1 cellular context compared by ENCODE assay signal in genomic region chr10:21534611-21535493, GRCh38.
A peak's percentile ranks its signal among the peaks of the same experiment; 100 is the strongest.
TF ChIP-seq lines count a peak whose summit lies in the region.

No MANE protein-coding gene starts in this region.

TF ChIP-seq in HEK293, 187 proteins besides CTCF, POLR2A, EP300 and RAD21 (continued from another document and continues in another):
- no peak for TF ChIP-seq ZNF433 (tag by site-specific recombination; IDR thresholded peaks at IDR 0.05; ENCODE audit: low read depth)
- TF ChIP-seq ZNF155 (tag by site-specific recombination; IDR thresholded peaks at IDR 0.05): no peak
- no peak for TF ChIP-seq ZNF174 (tag by site-specific recombination; IDR thresholded peaks at IDR 0.05)
- TF ChIP-seq MEIS1 (CRISPR knock-in tag; IDR thresholded peaks at IDR 0.05; ENCODE audit: borderline replicate concordance): no peak
- no peak for TF ChIP-seq ZNF777 (tag by site-specific recombination; IDR thresholded peaks at IDR 0.05; ENCODE audit: borderline replicate concordance)
- TF ChIP-seq ZNF600 (tag by site-specific recombination; IDR thresholded peaks at IDR 0.05): peak; percentile 42; the same call in 1 of the 2 replicates
- peak; percentile 44; the same call in 1 of the 2 replicates for TF ChIP-seq YY2 (tag by site-specific recombination; IDR thresholded peaks at IDR 0.05)
- TF ChIP-seq ZNF114 (tag by site-specific recombination; IDR thresholded peaks at IDR 0.05): no peak
- TF ChIP-seq ZNF394 (tag by site-specific recombination; IDR thresholded peaks at IDR 0.05; ENCODE audit: borderline replicate concordance): no peak
- TF ChIP-seq ZNF221 (tag by site-specific recombination; IDR thresholded peaks at IDR 0.05; ENCODE audit: borderline replicate concordance): no peak
- TF ChIP-seq GLIS2 (tag by site-specific recombination; IDR thresholded peaks at IDR 0.05): peak; percentile 81
- TF ChIP-seq KLF9 (tag by site-specific recombination; IDR thresholded peaks at IDR 0.05; ENCODE audit: low read depth): peak; percentile 12; the same call in 1 of the 2 replicates
- TF ChIP-seq ZNF169 (tag by site-specific recombination; IDR thresholded peaks at IDR 0.05): no peak
- no peak for TF ChIP-seq ZNF175 (tag by site-specific recombination; IDR thresholded peaks at IDR 0.05)
- TF ChIP-seq ZNF157 (tag by site-specific recombination; IDR thresholded peaks at IDR 0.05): no peak
- no peak for TF ChIP-seq PBX3 (CRISPR knock-in tag; IDR thresholded peaks at IDR 0.05)
- no peak for TF ChIP-seq HOXD13 (CRISPR knock-in tag; IDR thresholded peaks at IDR 0.05; ENCODE audit: borderline replicate concordance)
- TF ChIP-seq ZNF571 (tag by site-specific recombination; IDR thresholded peaks at IDR 0.05): no peak
- no peak for TF ChIP-seq ZNF639 (tag by site-specific recombination; IDR thresholded peaks at IDR 0.05)
- TF ChIP-seq ZNF133 (tag by site-specific recombination; IDR thresholded peaks at IDR 0.05): no peak
- 0 out of 2 replicates have a peak, but pooled peaks have one; percentile 36 for TF ChIP-seq ZNF501 (tag by site-specific recombination; IDR thresholded peaks at IDR 0.05)
- peak; percentile 31; the same call in 1 of the 2 replicates for TF ChIP-seq ZEB2 (tag by site-specific recombination; IDR thresholded peaks at IDR 0.05)
- TF ChIP-seq, protein P1, sequence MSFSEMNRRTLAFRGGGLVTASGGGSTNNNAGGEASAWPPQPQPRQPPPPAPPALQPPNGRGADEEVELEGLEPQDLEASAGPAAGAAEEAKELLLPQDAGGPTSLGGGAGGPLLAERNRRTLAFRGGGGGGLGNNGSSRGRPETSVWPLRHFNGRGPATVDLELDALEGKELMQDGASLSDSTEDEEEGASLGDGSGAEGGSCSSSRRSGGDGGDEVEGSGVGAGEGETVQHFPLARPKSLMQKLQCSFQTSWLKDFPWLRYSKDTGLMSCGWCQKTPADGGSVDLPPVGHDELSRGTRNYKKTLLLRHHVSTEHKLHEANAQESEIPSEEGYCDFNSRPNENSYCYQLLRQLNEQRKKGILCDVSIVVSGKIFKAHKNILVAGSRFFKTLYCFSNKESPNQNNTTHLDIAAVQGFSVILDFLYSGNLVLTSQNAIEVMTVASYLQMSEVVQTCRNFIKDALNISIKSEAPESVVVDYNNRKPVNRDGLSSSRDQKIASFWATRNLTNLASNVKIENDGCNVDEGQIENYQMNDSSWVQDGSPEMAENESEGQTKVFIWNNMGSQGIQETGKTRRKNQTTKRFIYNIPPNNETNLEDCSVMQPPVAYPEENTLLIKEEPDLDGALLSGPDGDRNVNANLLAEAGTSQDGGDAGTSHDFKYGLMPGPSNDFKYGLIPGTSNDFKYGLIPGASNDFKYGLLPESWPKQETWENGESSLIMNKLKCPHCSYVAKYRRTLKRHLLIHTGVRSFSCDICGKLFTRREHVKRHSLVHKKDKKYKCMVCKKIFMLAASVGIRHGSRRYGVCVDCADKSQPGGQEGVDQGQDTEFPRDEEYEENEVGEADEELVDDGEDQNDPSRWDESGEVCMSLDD (tag by site-specific recombination; IDR thresholded peaks at IDR 0.05): peak; percentile 62; the same call in 1 of the 2 replicates
- TF ChIP-seq ZNF645 (tag by site-specific recombination; IDR thresholded peaks at IDR 0.05): no peak
- TF ChIP-seq KLF1 (tag by site-specific recombination; IDR thresholded peaks at IDR 0.05): peak; percentile 71
- TF ChIP-seq, protein P2, sequence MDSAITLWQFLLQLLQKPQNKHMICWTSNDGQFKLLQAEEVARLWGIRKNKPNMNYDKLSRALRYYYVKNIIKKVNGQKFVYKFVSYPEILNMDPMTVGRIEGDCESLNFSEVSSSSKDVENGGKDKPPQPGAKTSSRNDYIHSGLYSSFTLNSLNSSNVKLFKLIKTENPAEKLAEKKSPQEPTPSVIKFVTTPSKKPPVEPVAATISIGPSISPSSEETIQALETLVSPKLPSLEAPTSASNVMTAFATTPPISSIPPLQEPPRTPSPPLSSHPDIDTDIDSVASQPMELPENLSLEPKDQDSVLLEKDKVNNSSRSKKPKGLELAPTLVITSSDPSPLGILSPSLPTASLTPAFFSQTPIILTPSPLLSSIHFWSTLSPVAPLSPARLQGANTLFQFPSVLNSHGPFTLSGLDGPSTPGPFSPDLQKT (IDR thresholded peaks at IDR 0.05; ENCODE audit: borderline replicate concordance, low read depth, low read length): no peak
- TF ChIP-seq ZNF664 (tag by site-specific recombination; IDR thresholded peaks at IDR 0.05): no peak
- TF ChIP-seq ZBTB17 (tag by site-specific recombination; IDR thresholded peaks at IDR 0.05): no peak
- TF ChIP-seq, protein P3, sequence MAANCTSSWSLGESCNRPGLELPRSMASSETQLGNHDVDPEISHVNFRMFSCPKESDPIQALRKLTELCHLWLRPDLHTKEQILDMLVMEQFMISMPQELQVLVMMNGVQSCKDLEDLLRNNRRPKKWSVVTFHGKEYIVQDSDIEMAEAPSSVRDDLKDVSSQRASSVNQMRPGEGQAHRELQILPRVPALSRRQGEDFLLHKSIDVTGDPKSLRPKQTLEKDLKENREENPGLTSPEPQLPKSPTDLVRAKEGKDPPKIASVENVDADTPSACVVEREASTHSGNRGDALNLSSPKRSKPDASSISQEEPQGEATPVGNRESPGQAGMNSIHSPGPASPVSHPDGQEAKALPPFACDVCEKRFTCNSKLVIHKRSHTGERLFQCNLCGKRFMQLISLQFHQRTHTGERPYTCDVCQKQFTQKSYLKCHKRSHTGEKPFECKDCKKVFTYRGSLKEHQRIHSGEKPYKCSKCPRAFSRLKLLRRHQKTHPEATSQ (tag by site-specific recombination; IDR thresholded peaks at IDR 0.05): no peak
- no peak for TF ChIP-seq SETDB1 (IDR thresholded peaks at IDR 0.05; ENCODE audit: insufficient read length, low read length)
- TF ChIP-seq GLI4 (tag by site-specific recombination; IDR thresholded peaks at IDR 0.05): no peak
- peak; percentile 17; the same call in 1 of the 2 replicates for TF ChIP-seq OSR2 (tag by site-specific recombination; IDR thresholded peaks at IDR 0.05)
- TF ChIP-seq YY1 (tag by site-specific recombination; IDR thresholded peaks at IDR 0.05): no peak
- no peak for TF ChIP-seq ZNF214 (tag by site-specific recombination; IDR thresholded peaks at IDR 0.05; ENCODE audit: borderline replicate concordance)
- no peak for TF ChIP-seq ZFP69B (tag by site-specific recombination; IDR thresholded peaks at IDR 0.05)
- TF ChIP-seq ZNF548 (tag by site-specific recombination; IDR thresholded peaks at IDR 0.05): no peak
- TF ChIP-seq ZNF76 (tag by site-specific recombination; IDR thresholded peaks at IDR 0.05; ENCODE audit: borderline replicate concordance, low read depth): peak; percentile 53; the same call in 1 of the 2 replicates
- TF ChIP-seq ZNF112 (tag by site-specific recombination; IDR thresholded peaks at IDR 0.05): no peak
- TF ChIP-seq, protein P4, sequence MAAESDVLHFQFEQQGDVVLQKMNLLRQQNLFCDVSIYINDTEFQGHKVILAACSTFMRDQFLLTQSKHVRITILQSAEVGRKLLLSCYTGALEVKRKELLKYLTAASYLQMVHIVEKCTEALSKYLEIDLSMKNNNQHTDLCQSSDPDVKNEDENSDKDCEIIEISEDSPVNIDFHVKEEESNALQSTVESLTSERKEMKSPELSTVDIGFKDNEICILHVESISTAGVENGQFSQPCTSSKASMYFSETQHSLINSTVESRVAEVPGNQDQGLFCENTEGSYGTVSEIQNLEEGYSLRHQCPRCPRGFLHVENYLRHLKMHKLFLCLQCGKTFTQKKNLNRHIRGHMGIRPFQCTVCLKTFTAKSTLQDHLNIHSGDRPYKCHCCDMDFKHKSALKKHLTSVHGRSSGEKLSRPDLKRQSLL (tag by site-specific recombination; IDR thresholded peaks at IDR 0.05): no peak
- TF ChIP-seq ZNF23 (tag by site-specific recombination; IDR thresholded peaks at IDR 0.05; ENCODE audit: borderline replicate concordance): no peak
- TF ChIP-seq ZNF692 (tag by site-specific recombination; IDR thresholded peaks at IDR 0.05): peak; percentile 40; the same call in 1 of the 2 replicates
- TF ChIP-seq, protein P5, sequence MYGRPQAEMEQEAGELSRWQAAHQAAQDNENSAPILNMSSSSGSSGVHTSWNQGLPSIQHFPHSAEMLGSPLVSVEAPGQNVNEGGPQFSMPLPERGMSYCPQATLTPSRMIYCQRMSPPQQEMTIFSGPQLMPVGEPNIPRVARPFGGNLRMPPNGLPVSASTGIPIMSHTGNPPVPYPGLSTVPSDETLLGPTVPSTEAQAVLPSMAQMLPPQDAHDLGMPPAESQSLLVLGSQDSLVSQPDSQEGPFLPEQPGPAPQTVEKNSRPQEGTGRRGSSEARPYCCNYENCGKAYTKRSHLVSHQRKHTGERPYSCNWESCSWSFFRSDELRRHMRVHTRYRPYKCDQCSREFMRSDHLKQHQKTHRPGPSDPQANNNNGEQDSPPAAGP (tag by site-specific recombination; IDR thresholded peaks at IDR 0.05): peak; percentile 64; the same call in 1 of the 2 replicates
- no peak for TF ChIP-seq ZNF354C (tag by site-specific recombination; IDR thresholded peaks at IDR 0.05; ENCODE audit: borderline replicate concordance, low read depth)
- TF ChIP-seq ZNF366 (tag by site-specific recombination; conservative IDR thresholded peaks at IDR 0.05): no peak
- TF ChIP-seq ZNF747 (tag by site-specific recombination; IDR thresholded peaks at IDR 0.05): no peak
- TF ChIP-seq GLIS1 (tag by site-specific recombination; IDR thresholded peaks at IDR 0.05): peak; percentile 38; the same call in 1 of the 2 replicates
- TF ChIP-seq ZBTB8A (tag by site-specific recombination; IDR thresholded peaks at IDR 0.05): peak; percentile 88
- TF ChIP-seq, protein P6, sequence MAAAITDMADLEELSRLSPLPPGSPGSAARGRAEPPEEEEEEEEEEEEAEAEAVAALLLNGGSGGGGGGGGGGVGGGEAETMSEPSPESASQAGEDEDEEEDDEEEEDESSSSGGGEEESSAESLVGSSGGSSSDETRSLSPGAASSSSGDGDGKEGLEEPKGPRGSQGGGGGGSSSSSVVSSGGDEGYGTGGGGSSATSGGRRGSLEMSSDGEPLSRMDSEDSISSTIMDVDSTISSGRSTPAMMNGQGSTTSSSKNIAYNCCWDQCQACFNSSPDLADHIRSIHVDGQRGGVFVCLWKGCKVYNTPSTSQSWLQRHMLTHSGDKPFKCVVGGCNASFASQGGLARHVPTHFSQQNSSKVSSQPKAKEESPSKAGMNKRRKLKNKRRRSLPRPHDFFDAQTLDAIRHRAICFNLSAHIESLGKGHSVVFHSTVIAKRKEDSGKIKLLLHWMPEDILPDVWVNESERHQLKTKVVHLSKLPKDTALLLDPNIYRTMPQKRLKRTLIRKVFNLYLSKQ (tag by site-specific recombination; IDR thresholded peaks at IDR 0.05; ENCODE audit: borderline replicate concordance): no peak
- TF ChIP-seq MZF1 (tag by site-specific recombination; IDR thresholded peaks at IDR 0.05; ENCODE audit: borderline replicate concordance): no peak
- TF ChIP-seq, protein P7, sequence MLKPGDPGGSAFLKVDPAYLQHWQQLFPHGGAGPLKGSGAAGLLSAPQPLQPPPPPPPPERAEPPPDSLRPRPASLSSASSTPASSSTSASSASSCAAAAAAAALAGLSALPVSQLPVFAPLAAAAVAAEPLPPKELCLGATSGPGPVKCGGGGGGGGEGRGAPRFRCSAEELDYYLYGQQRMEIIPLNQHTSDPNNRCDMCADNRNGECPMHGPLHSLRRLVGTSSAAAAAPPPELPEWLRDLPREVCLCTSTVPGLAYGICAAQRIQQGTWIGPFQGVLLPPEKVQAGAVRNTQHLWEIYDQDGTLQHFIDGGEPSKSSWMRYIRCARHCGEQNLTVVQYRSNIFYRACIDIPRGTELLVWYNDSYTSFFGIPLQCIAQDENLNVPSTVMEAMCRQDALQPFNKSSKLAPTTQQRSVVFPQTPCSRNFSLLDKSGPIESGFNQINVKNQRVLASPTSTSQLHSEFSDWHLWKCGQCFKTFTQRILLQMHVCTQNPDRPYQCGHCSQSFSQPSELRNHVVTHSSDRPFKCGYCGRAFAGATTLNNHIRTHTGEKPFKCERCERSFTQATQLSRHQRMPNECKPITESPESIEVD (tag by site-specific recombination; IDR thresholded peaks at IDR 0.05): no peak
- peak; percentile 26; the same call in 1 of the 2 replicates for TF ChIP-seq ZNF423 (tag by site-specific recombination; IDR thresholded peaks at IDR 0.05)
- TF ChIP-seq ZNF404 (tag by site-specific recombination; IDR thresholded peaks at IDR 0.05): no peak
- 0 out of 2 replicates have a peak, but pooled peaks have one; percentile 30 for TF ChIP-seq ZNF202 (tag by site-specific recombination; IDR thresholded peaks at IDR 0.05; ENCODE audit: borderline replicate concordance)
